23 cellular contexts compared by ENCODE assay signal in the genomic region with DNA sequence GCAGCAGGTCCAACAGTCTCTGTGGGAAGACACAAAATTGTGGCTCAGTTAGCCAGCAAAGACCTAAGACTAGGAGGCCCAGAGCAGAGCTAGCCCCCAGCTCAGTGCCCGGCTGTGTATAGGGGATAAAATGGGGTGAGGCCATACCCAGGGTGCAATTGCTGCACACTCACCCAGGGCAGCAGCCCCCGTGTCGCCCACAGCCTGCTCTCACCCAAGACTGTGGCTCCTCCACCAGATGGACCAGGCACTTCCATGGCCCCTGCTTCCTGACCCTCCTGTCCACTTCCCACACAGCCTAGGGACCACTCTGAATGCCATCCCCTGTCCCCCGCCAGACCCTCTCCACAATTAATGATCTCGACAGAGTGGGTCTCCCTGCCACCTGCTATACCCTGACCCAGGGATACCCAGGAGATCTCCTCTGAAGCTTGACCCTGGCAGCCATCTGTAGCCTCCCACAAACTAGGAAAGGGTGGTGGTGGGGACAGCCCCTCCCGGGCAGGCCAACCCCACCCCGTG.
DNase-seq lines count a peak whose midpoint lies in the region; ATAC-seq and TF ChIP-seq lines count a peak whose summit lies in the region.
"Had no signal": no experiment of that assay in that cellular context is flagged by ENCODE, and none has a peak within 500 bp of the region (broad histone marks: within the 10 kb centered on the region; RNA-seq: fewer than 3 reads in every experiment).

No MANE protein-coding gene starts in this region.

- peaks cover 1% of the 10 kb centered on the region for H3K27me3 Mint-ChIP-seq in endodermal cell (ENCODE audit: insufficient read depth)
- no peaks in the 10 kb centered on the region for H3K27me3 Mint-ChIP-seq in neural crest cell (ENCODE audit: low read depth)
- no peaks in the 10 kb centered on the region for H3K27me3 Mint-ChIP-seq in progenitor cell of endocrine pancreas

- no peaks in the 10 kb centered on the region; a peak in 1 of 22 replicates for H4K20me1 ChIP-seq in BLaER1 treated with 17β-estradiol and CSF1 and Interleukin-3, amounts not matched to agents 10 nM and 100 nM

- peaks cover 27% of the 10 kb centered on the region for H3K4me1 Mint-ChIP-seq in endodermal cell
- peaks cover 76% of the 10 kb centered on the region for H3K4me1 Mint-ChIP-seq in neural crest cell
- peaks cover 21% of the 10 kb centered on the region for H3K4me1 Mint-ChIP-seq in progenitor cell of endocrine pancreas (ENCODE audit: low read depth)

- H3K27ac ChIP-seq in BLaER1 treated with 17β-estradiol and CSF1 and Interleukin-3, amounts not matched to agents 10 nM and 100 nM, result no peak overlapping the region
- H3K27ac ChIP-seq in endodermal cell (ENCODE audit: low read depth, low read length), result peak overlapping the region; percentile 64
- H3K27ac ChIP-seq: A549, C4-2B had no signal

- no peaks in the 10 kb centered on the region for H3K36me3 Mint-ChIP-seq in endodermal cell (ENCODE audit: low read depth)
- H3K36me3 Mint-ChIP-seq in neural crest cell (ENCODE audit: low read depth), result no peaks in the 10 kb centered on the region
- H3K36me3 Mint-ChIP-seq in progenitor cell of endocrine pancreas (ENCODE audit: insufficient read depth), result no peaks in the 10 kb centered on the region
- H3K36me3 Mint-ChIP-seq: CD8-positive, alpha-beta T cell had no signal

- H3K4me3 Mint-ChIP-seq in endodermal cell (no peak overlapping the region), neural crest cell (no peak overlapping the region), progenitor cell of endocrine pancreas (ENCODE audit: low read depth) (no peak overlapping the region)
- H3K4me3 Mint-ChIP-seq: CD8-positive, alpha-beta T cell; GM23338 had no signal

- no peaks in the 10 kb centered on the region for H3K9me3 ChIP-seq in BLaER1 treated with 17β-estradiol and CSF1 and Interleukin-3, amounts not matched to agents 10 nM and 100 nM (replicated peaks in 1 of 11)
- no peaks in the 10 kb centered on the region for H3K9me3 ChIP-seq in endodermal cell (ENCODE audit: control insufficient read depth, low read length)
- H3K9me3 ChIP-seq: A549, Caco-2, SK-N-SH had no signal

- no peaks in the 10 kb centered on the region for H3K36me3 ChIP-seq in BLaER1 treated with 17β-estradiol and CSF1 and Interleukin-3, amounts not matched to agents 10 nM and 100 nM
- H3K36me3 ChIP-seq in endodermal cell (ENCODE audit: control insufficient read depth, insufficient read depth, low read length), result no peaks in the 10 kb centered on the region

- peaks cover 41 to 100% (median 90%) of the 10 kb centered on the region in 10 experiments for H3K4me1 ChIP-seq in BLaER1 treated with 17β-estradiol and CSF1 and Interleukin-3, amounts not matched to agents 10 nM and 100 nM
- no peaks in the 10 kb centered on the region for H3K4me1 ChIP-seq in endodermal cell (ENCODE audit: control insufficient read depth, insufficient read depth, low read length)
- H3K4me1 ChIP-seq: A549 had no signal

- no peak overlapping the region for H3K9ac ChIP-seq in BLaER1 treated with 17β-estradiol and CSF1 and Interleukin-3, amounts not matched to agents 10 nM and 100 nM
- H3K9ac ChIP-seq in endodermal cell (ENCODE audit: extremely low read depth, low read length, poor library complexity, severe bottlenecking), result no peak overlapping the region
- H3K9ac ChIP-seq: SK-N-SH had no signal

- 93 to 95% methylated on average over 3 to 6 of the region's 7 CpGs for WGBS in endodermal cell (ENCODE audit: insufficient coverage in 1 of 2, insufficient read length in 1 of 2), 2 experiments

- ATAC-seq in GM21723 (IDR thresholded peaks at IDR 0.05; ENCODE audit: unreplicated experiment), result no peak
- ATAC-seq: CD8-positive, alpha-beta T cell; GM12878; GM23338 had no signal

- H3K9me3 Mint-ChIP-seq in endodermal cell, result no peaks in the 10 kb centered on the region
- H3K9me3 Mint-ChIP-seq in neural crest cell, result no peaks in the 10 kb centered on the region
- H3K9me3 Mint-ChIP-seq in progenitor cell of endocrine pancreas (ENCODE audit: low read depth), result no peaks in the 10 kb centered on the region
- H3K9me3 Mint-ChIP-seq: CD8-positive, alpha-beta T cell; GM23338 had no signal

- H3K27ac Mint-ChIP-seq in endodermal cell (no peak overlapping the region), neural crest cell (ENCODE audit: unreplicated experiment) (peak overlapping the region; percentile 88), progenitor cell of endocrine pancreas (peak overlapping the region; percentile 62)
- H3K27ac Mint-ChIP-seq: CD8-positive, alpha-beta T cell; GM23338 had no signal

- TF ChIP-seq CTCF in endodermal cell (conservative IDR thresholded peaks at IDR 0.05), result no peak
- no peak for TF ChIP-seq CTCF in neural crest cell (conservative IDR thresholded peaks at IDR 0.05)
- TF ChIP-seq CTCF in progenitor cell of endocrine pancreas (IDR thresholded peaks at IDR 0.05; ENCODE audit: unreplicated experiment), result no peak

- DNase-seq in endodermal cell, result no peak
- DNase-seq in neural crest cell (ENCODE audit: low read depth, low spot score), result no peak
- DNase-seq in progenitor cell of endocrine pancreas (ENCODE audit: low spot score, unreplicated experiment), result no peak
- no peak for DNase-seq in germinal center (ENCODE audit: low spot score)
- DNase-seq in central memory CD4-positive, alpha-beta T cell, result no peak
- DNase-seq: AML-193; Caco-2; CD8-positive, alpha-beta T cell; HCEC 1CT; NCI-H1048; NCI-H1417; NCI-H1694; NCI-H2081; NCI-H226; NCI-H510A; NCI-H69; SK-N-SH had no signal

- peaks cover 0 to 15% (median 0%) of the 10 kb centered on the region in 11 experiments; a peak in 2 of 22 replicates for H3K27me3 ChIP-seq in BLaER1 treated with 17β-estradiol and CSF1 and Interleukin-3, amounts not matched to agents 10 nM and 100 nM
- H3K27me3 ChIP-seq in endodermal cell (ENCODE audit: control insufficient read depth, insufficient read depth, low read length, poor library complexity, severe bottlenecking), result no peaks in the 10 kb centered on the region

- H3K4me3 ChIP-seq in BLaER1 treated with 17β-estradiol and CSF1 and Interleukin-3, amounts not matched to agents 10 nM and 100 nM, result no peak overlapping the region
- no peak overlapping the region for H3K4me3 ChIP-seq in endodermal cell (ENCODE audit: low read length)
- H3K4me3 ChIP-seq: A549, GM12878, GM23338 had no signal

- H3K4me2 ChIP-seq in BLaER1 treated with 17β-estradiol and CSF1 and Interleukin-3, amounts not matched to agents 10 nM and 100 nM, result peak overlapping the region in 10 of 11 experiments; percentile 6 to 88 (median 76); a peak in 19 of 22 replicates
- H3K4me2 ChIP-seq: A549, GM23338, SK-N-SH had no signal
